Comparison of ENCODE assay signal across 11 cellular contexts in genomic region chr3:12963869-12964712, GRCh38.
DNase-seq lines count a peak whose midpoint lies in the region; ATAC-seq and TF ChIP-seq lines count a peak whose summit lies in the region.
"Had no signal": no experiment of that assay in that cellular context is flagged by ENCODE, and none has a peak within 500 bp of the region (broad histone marks: within the 10 kb centered on the region; RNA-seq: fewer than 3 reads in every experiment).

No MANE protein-coding gene starts in this region.

- peaks cover 40% of the 10 kb centered on the region for H3K4me1 ChIP-seq in hepatocyte (ENCODE audit: insufficient read depth)

- H3K27me3 ChIP-seq in hepatocyte = no peaks in the 10 kb centered on the region
- H3K27me3 ChIP-seq: uterus had no signal

- POLR2A ChIA-PET in T-cell (lab: Charles Lee) = no interaction called here

- peaks cover 89% of the 10 kb centered on the region for H3K4me1 Mint-ChIP-seq in activated T-cell treated with anti-CD3 and anti-CD28 coated beads, Interleukin-2, amount 50 U/mL, for 72 hours (ENCODE audit: low read depth)
- H3K4me1 Mint-ChIP-seq in T-cell (peaks cover 91 to 94% (median 93%) of the 10 kb centered on the region in 3 donors), mesothelial cell of epicardium (peaks cover 42% of the 10 kb centered on the region), HFFc6 (ENCODE audit: low read depth) (peaks cover 26% of the 10 kb centered on the region)

- H3K9me2 ChIP-seq in hepatocyte (replicated peaks; ENCODE audit: insufficient read depth) = no peaks in the 10 kb centered on the region

- H3K27ac ChIP-seq in hepatocyte = peak overlapping the region; percentile 58
- H3K27ac ChIP-seq in temporal lobe (ENCODE audit: low read depth, low read length) = peak overlapping the region; percentile 53
- H3K27ac ChIP-seq: GM23248 had no signal

- peaks cover 48% of the 10 kb centered on the region for H4K20me1 ChIP-seq in hepatocyte (ENCODE audit: insufficient read depth, poor library complexity, severe bottlenecking)

- H3K4me2 ChIP-seq in hepatocyte = peak overlapping the region; percentile 62

- no peak for DNase-seq in activated T-cell treated with anti-CD3 and anti-CD28 coated beads, Interleukin-2, amount 50 U/mL, for 72 hours
- DNase-seq in activated T-cell treated with anti-CD3 and anti-CD28 coated beads, Interleukin-2, amount 50 U/mL, for 48 hours = no peak
- DNase-seq in T-cell (no peak), hepatocyte (ENCODE audit: low spot score) (no peak), mesothelial cell of epicardium (ENCODE audit: low spot score in 2 of 2, unreplicated experiment in 2 of 2) (no peak), COLO829 (ENCODE audit: low spot score) (no peak), HFFc6 (no peak)
- DNase-seq: activated CD4-positive, CD25-positive, alpha-beta regulatory T cell treated with anti-CD3 and anti-CD28 coated beads, Interleukin-2, amount 50 U/mL, for 72 hours; GM23248; uterus had no signal

- H3K4me3 Mint-ChIP-seq in activated T-cell treated with anti-CD3 and anti-CD28 coated beads, Interleukin-2, amount 50 U/mL, for 72 hours = peak overlapping the region; percentile 60 to 73
- H3K4me3 Mint-ChIP-seq in T-cell (peak overlapping the region in 1 of 3 donors; percentile 58), mesothelial cell of epicardium (no peak overlapping the region), HFFc6 (no peak overlapping the region)

- H3K9me3 ChIP-seq in hepatocyte (ENCODE audit: low read depth) = no peaks in the 10 kb centered on the region
- H3K9me3 ChIP-seq: uterus had no signal

- CTCF ChIA-PET in T-cell (lab: Charles Lee) = no interaction called here

- peaks cover 0 to 3% of the 10 kb centered on the region in 2 donors for H3K36me3 Mint-ChIP-seq in activated T-cell treated with anti-CD3 and anti-CD28 coated beads, Interleukin-2, amount 50 U/mL, for 72 hours (ENCODE audit: insufficient read depth in 2 of 2)
- H3K36me3 Mint-ChIP-seq in T-cell (peaks cover 8% of the 10 kb centered on the region), mesothelial cell of epicardium (no peaks in the 10 kb centered on the region), HFFc6 (ENCODE audit: low read depth) (no peaks in the 10 kb centered on the region)

- WGBS in hepatocyte (ENCODE audit: low lambda C conversion rate, missing lambda C conversion rate) = 69% methylated on average over 9 of the region's 9 CpGs

- peaks cover 78% of the 10 kb centered on the region for H3K79me2 ChIP-seq in hepatocyte

- H3K9me3 Mint-ChIP-seq in activated T-cell treated with anti-CD3 and anti-CD28 coated beads, Interleukin-2, amount 50 U/mL, for 72 hours = no peaks in the 10 kb centered on the region
- H3K9me3 Mint-ChIP-seq in T-cell (no peaks in the 10 kb centered on the region), mesothelial cell of epicardium (no peaks in the 10 kb centered on the region), HFFc6 (no peaks in the 10 kb centered on the region)

- no peaks in the 10 kb centered on the region for H3K36me3 ChIP-seq in hepatocyte (replicated peaks; ENCODE audit: insufficient read depth, low read depth)
- H3K36me3 ChIP-seq: uterus had no signal

- no peak overlapping the region for H3K27ac Mint-ChIP-seq in activated T-cell treated with anti-CD3 and anti-CD28 coated beads, Interleukin-2, amount 50 U/mL, for 72 hours
- H3K27ac Mint-ChIP-seq in T-cell (peak overlapping the region; percentile 23 to 72), mesothelial cell of epicardium (no peak overlapping the region), HFFc6 (no peak overlapping the region)

- H3K4me3 ChIP-seq in hepatocyte = no peak overlapping the region
- H3K4me3 ChIP-seq: GM23248, uterus had no signal

- H2AFZ ChIP-seq in hepatocyte = no peak overlapping the region
- H2AFZ ChIP-seq: GM23248 had no signal

- ATAC-seq in activated T-cell treated with anti-CD3 and anti-CD28 coated beads, Interleukin-2, amount 50 U/mL, for 72 hours (replicated peaks in 1 of 2) = no peak
- ATAC-seq in T-cell (replicated peaks in 1 of 4) = no peak

- H3K27me3 Mint-ChIP-seq in activated T-cell treated with anti-CD3 and anti-CD28 coated beads, Interleukin-2, amount 50 U/mL, for 72 hours (ENCODE audit: low read depth) = no peaks in the 10 kb centered on the region
- H3K27me3 Mint-ChIP-seq in T-cell (no peaks in the 10 kb centered on the region), mesothelial cell of epicardium (ENCODE audit: low read depth) (no peaks in the 10 kb centered on the region), HFFc6 (ENCODE audit: insufficient read depth) (peaks cover 6% of the 10 kb centered on the region)

- TF ChIP-seq CTCF in hepatocyte (IDR thresholded peaks at IDR 0.05; ENCODE audit: poor library complexity) = no peak
- no peak for TF ChIP-seq CTCF in mesothelial cell of epicardium (IDR thresholded peaks at IDR 0.05; ENCODE audit: unreplicated experiment)
- TF ChIP-seq CTCF in HFFc6 (IDR thresholded peaks at IDR 0.05) = no peak

Comparison
In these comparisons a context has a peak if more than half of its experiments do, and no peak if none do; other contexts are left out.
1. H3K27ac Mint-ChIP-seq: peak in T-cell (2 of 2); none in activated T-cell treated with anti-CD3 and anti-CD28 coated beads, Interleukin-2, amount 50 U/mL, for 72 hours (single experiment), mesothelial cell of epicardium (single experiment) and HFFc6 (single experiment).
2. H3K4me3 Mint-ChIP-seq: peak in activated T-cell treated with anti-CD3 and anti-CD28 coated beads, Interleukin-2, amount 50 U/mL, for 72 hours (2 of 2); none in mesothelial cell of epicardium (single experiment) and HFFc6 (single experiment).